ENCODE assay signal across 3 cellular contexts in the genomic region with DNA sequence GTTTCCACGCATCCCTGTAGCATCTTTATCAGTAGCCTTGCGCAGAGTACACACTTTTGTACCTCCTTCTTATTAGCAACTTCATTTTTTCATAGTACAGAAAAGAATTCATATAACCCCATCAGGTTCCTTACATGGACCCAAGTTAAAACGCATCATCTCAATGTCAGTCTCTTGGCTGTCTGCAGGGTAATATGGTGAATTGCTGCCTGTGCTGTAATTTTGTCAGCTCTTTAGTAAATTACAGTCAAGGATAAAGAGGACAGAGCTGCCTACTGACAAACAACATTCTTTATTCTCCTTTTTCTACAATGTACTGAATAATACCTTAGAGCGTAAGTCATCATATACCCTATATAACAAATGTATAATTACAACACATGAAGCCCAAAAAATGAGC.
TF ChIP-seq lines count a peak whose summit lies in the region.

No MANE protein-coding gene starts in this region.

TF ChIP-seq in SK-N-SH, 30 proteins besides CTCF, POLR2A, EP300 and RAD21 (continued from another document):
- TF ChIP-seq, protein P1, sequence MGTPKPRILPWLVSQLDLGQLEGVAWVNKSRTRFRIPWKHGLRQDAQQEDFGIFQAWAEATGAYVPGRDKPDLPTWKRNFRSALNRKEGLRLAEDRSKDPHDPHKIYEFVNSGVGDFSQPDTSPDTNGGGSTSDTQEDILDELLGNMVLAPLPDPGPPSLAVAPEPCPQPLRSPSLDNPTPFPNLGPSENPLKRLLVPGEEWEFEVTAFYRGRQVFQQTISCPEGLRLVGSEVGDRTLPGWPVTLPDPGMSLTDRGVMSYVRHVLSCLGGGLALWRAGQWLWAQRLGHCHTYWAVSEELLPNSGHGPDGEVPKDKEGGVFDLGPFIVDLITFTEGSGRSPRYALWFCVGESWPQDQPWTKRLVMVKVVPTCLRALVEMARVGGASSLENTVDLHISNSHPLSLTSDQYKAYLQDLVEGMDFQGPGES (IDR thresholded peaks at IDR 0.05; ENCODE audit: low read depth, low read length) = no peak
- TF ChIP-seq SIN3A (IDR thresholded peaks at IDR 0.05; ENCODE audit: borderline replicate concordance, low read depth, low read length) (no peak), YY1 (IDR thresholded peaks at IDR 0.05; ENCODE audit: low read depth) (no peak), EZH2phosphoT487 (IDR thresholded peaks at IDR 0.05; ENCODE audit: borderline replicate concordance, low read depth) (no peak), MXI1 (IDR thresholded peaks at IDR 0.05; ENCODE audit: low read depth, low read length) (no peak), SMC3 (IDR thresholded peaks at IDR 0.05; ENCODE audit: low read depth, low read length) (no peak), NRF1 (IDR thresholded peaks at IDR 0.05; ENCODE audit: low read depth, low read length) (no peak), GATA2 (CRISPR knock-in tag; IDR thresholded peaks at IDR 0.05) (no peak), RFX5 (IDR thresholded peaks at IDR 0.05; ENCODE audit: low read length) (no peak), FOSL2 (IDR thresholded peaks at IDR 0.05; ENCODE audit: borderline replicate concordance, low read depth) (no peak), NFIC (IDR thresholded peaks at IDR 0.05; ENCODE audit: borderline replicate concordance) (no peak), FOXJ3 (CRISPR knock-in tag; IDR thresholded peaks at IDR 0.05) (no peak), ELF1 (IDR thresholded peaks at IDR 0.05) (no peak)

TF ChIP-seq in SK-N-SH treated with all-trans-retinoic acid at 6 μM for 48 hours, 23 proteins besides CTCF, POLR2A, EP300 and RAD21 (continued from another document):
- TF ChIP-seq, protein P2, sequence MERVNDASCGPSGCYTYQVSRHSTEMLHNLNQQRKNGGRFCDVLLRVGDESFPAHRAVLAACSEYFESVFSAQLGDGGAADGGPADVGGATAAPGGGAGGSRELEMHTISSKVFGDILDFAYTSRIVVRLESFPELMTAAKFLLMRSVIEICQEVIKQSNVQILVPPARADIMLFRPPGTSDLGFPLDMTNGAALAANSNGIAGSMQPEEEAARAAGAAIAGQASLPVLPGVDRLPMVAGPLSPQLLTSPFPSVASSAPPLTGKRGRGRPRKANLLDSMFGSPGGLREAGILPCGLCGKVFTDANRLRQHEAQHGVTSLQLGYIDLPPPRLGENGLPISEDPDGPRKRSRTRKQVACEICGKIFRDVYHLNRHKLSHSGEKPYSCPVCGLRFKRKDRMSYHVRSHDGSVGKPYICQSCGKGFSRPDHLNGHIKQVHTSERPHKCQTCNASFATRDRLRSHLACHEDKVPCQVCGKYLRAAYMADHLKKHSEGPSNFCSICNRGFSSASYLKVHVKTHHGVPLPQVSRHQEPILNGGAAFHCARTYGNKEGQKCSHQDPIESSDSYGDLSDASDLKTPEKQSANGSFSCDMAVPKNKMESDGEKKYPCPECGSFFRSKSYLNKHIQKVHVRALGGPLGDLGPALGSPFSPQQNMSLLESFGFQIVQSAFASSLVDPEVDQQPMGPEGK (CRISPR knock-in tag; IDR thresholded peaks at IDR 0.05; ENCODE audit: borderline replicate concordance) = no peak
- TF ChIP-seq OSR1 (CRISPR knock-in tag; IDR thresholded peaks at IDR 0.05) = no peak
- no peak for TF ChIP-seq BACH2 (CRISPR knock-in tag; IDR thresholded peaks at IDR 0.05; ENCODE audit: borderline replicate concordance)
- TF ChIP-seq TCF4 (CRISPR knock-in tag; IDR thresholded peaks at IDR 0.05; ENCODE audit: borderline replicate concordance) = no peak
- no peak for TF ChIP-seq ARNTL (CRISPR knock-in tag; IDR thresholded peaks at IDR 0.05; ENCODE audit: borderline replicate concordance, low read depth)
- TF ChIP-seq ZNF70 (CRISPR knock-in tag; IDR thresholded peaks at IDR 0.05) = no peak
- TF ChIP-seq ZC3H10 (CRISPR knock-in tag; IDR thresholded peaks at IDR 0.05) = no peak
- TF ChIP-seq, protein P3, sequence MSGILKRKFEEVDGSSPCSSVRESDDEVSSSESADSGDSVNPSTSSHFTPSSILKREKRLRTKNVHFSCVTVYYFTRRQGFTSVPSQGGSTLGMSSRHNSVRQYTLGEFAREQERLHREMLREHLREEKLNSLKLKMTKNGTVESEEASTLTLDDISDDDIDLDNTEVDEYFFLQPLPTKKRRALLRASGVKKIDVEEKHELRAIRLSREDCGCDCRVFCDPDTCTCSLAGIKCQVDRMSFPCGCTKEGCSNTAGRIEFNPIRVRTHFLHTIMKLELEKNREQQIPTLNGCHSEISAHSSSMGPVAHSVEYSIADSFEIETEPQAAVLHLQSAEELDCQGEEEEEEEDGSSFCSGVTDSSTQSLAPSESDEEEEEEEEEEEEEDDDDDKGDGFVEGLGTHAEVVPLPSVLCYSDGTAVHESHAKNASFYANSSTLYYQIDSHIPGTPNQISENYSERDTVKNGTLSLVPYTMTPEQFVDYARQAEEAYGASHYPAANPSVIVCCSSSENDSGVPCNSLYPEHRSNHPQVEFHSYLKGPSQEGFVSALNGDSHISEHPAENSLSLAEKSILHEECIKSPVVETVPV (CRISPR knock-in tag; IDR thresholded peaks at IDR 0.05) = no peak

TF ChIP-seq in neural cell, 6 proteins besides CTCF, POLR2A, EP300 and RAD21 (continued from another document):
- TF ChIP-seq, protein P4, sequence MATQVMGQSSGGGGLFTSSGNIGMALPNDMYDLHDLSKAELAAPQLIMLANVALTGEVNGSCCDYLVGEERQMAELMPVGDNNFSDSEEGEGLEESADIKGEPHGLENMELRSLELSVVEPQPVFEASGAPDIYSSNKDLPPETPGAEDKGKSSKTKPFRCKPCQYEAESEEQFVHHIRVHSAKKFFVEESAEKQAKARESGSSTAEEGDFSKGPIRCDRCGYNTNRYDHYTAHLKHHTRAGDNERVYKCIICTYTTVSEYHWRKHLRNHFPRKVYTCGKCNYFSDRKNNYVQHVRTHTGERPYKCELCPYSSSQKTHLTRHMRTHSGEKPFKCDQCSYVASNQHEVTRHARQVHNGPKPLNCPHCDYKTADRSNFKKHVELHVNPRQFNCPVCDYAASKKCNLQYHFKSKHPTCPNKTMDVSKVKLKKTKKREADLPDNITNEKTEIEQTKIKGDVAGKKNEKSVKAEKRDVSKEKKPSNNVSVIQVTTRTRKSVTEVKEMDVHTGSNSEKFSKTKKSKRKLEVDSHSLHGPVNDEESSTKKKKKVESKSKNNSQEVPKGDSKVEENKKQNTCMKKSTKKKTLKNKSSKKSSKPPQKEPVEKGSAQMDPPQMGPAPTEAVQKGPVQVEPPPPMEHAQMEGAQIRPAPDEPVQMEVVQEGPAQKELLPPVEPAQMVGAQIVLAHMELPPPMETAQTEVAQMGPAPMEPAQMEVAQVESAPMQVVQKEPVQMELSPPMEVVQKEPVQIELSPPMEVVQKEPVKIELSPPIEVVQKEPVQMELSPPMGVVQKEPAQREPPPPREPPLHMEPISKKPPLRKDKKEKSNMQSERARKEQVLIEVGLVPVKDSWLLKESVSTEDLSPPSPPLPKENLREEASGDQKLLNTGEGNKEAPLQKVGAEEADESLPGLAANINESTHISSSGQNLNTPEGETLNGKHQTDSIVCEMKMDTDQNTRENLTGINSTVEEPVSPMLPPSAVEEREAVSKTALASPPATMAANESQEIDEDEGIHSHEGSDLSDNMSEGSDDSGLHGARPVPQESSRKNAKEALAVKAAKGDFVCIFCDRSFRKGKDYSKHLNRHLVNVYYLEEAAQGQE (IDR thresholded peaks at IDR 0.05; ENCODE audit: borderline replicate concordance) = peak; percentile 35
